In genomic region chr9:38285236-38285635, GRCh38 we compare ENCODE assay signal across 23 cellular contexts.
"Had no signal": no experiment of that assay in that cellular context is flagged by ENCODE, and none has a peak within 500 bp of the region (broad histone marks: within the 10 kb centered on the region; RNA-seq: fewer than 3 reads in every experiment).

No MANE protein-coding gene starts in this region.

- H3K4me3 Mint-ChIP-seq: nephron; stimulated activated memory B cell treated with anti-CD40 and anti-IgM and Interleukin-4, amounts not matched to agents 10 μg/mL and 1 μg/mL and 100 μg/mL, for 72 hours; stimulated activated naive CD8-positive, alpha-beta T cell treated with anti-CD3 and anti-CD28 coated beads, Interleukin-15, Interleukin-2, amounts not matched to agents 100 ng/mL and 50 ng/mL, for 24 hours had no signal

- H3K9me3 Mint-ChIP-seq: nephron; stimulated activated memory B cell treated with anti-CD40 and anti-IgM and Interleukin-4, amounts not matched to agents 10 μg/mL and 1 μg/mL and 100 μg/mL, for 72 hours; stimulated activated naive CD8-positive, alpha-beta T cell treated with anti-CD3 and anti-CD28 coated beads, Interleukin-15, Interleukin-2, amounts not matched to agents 100 ng/mL and 50 ng/mL, for 24 hours had no signal

- H3K27ac Mint-ChIP-seq: naive B cell; nephron; stimulated activated memory B cell treated with anti-CD40 and anti-IgM and Interleukin-4, amounts not matched to agents 10 μg/mL and 1 μg/mL and 100 μg/mL, for 72 hours; stimulated activated naive CD8-positive, alpha-beta T cell treated with anti-CD3 and anti-CD28 coated beads, Interleukin-15, Interleukin-2, amounts not matched to agents 100 ng/mL and 50 ng/mL, for 24 hours had no signal

- H3K27me3 Mint-ChIP-seq: stimulated activated naive CD8-positive, alpha-beta T cell treated with anti-CD3 and anti-CD28 coated beads, Interleukin-15, Interleukin-2, amounts not matched to agents 100 ng/mL and 50 ng/mL, for 24 hours had no signal

- DNase-seq: cortex of kidney; dorsolateral prefrontal cortex; effector memory CD4-positive, alpha-beta T cell; hippocampal formation; left colon; left ventricle myocardium superior; mesenchymal stem cell; midbrain; naive B cell; pancreas; right lobe of liver; stimulated activated CD4-positive, alpha-beta T cell treated with anti-CD3 and anti-CD28 coated beads, Interleukin-4, amount 100 ng/mL, for 1 hour; stimulated activated CD8-positive, alpha-beta memory T cell treated with anti-CD3 and anti-CD28 coated beads, Interleukin-4, amount 100 ng/mL, for 48 hours; upper lobe of right lung had no signal

- H3K36me3 ChIP-seq: gastroesophageal sphincter, pancreas, prostate gland, right lobe of liver, tibial nerve, upper lobe of right lung, vagina had no signal

- ATAC-seq: esophagus mucosa; gastroesophageal sphincter; left colon; left ventricle myocardium superior; pancreas; right lobe of liver; stimulated activated memory B cell treated with anti-CD40 and anti-IgM and Interleukin-4, amounts not matched to agents 10 μg/mL and 1 μg/mL and 100 μg/mL, for 72 hours; upper lobe of right lung had no signal

- H3K4me1 ChIP-seq: gastroesophageal sphincter, pancreas, prostate gland, right lobe of liver, tibial nerve, upper lobe of right lung, vagina had no signal

- H3K27ac ChIP-seq: dorsolateral prefrontal cortex, gastroesophageal sphincter, pancreas, prostate gland, right lobe of liver, tibial nerve, upper lobe of right lung, vagina had no signal

- H3K4me3 ChIP-seq: dorsolateral prefrontal cortex, gastroesophageal sphincter, lung, pancreas, prostate gland, right lobe of liver, tibial nerve, upper lobe of right lung, vagina had no signal

- H3K27me3 ChIP-seq: gastroesophageal sphincter, pancreas, right lobe of liver, tibial nerve, upper lobe of right lung, vagina had no signal

- H3K36me3 Mint-ChIP-seq: naive B cell; stimulated activated memory B cell treated with anti-CD40 and anti-IgM and Interleukin-4, amounts not matched to agents 10 μg/mL and 1 μg/mL and 100 μg/mL, for 72 hours had no signal

- H3K9me3 ChIP-seq: gastroesophageal sphincter, pancreas, prostate gland, right lobe of liver, tibial nerve, upper lobe of right lung, vagina had no signal

- H3K4me1 Mint-ChIP-seq: naive B cell; stimulated activated memory B cell treated with anti-CD40 and anti-IgM and Interleukin-4, amounts not matched to agents 10 μg/mL and 1 μg/mL and 100 μg/mL, for 72 hours had no signal
